In genomic region chr6:158560787-158561246, GRCh38 we compare ENCODE assay signal across 8 cellular contexts. TPM values are rescaled to one million over a fixed set of nuclear protein-coding genes. Genes with fewer than 3 reads are reported as not detected.
DNase-seq lines count a peak whose midpoint lies in the region; ATAC-seq and TF ChIP-seq lines count a peak whose summit lies in the region.

No MANE protein-coding gene starts in this region.

- H3K4me3 ChIP-seq in NT2/D1 (ENCODE audit: insufficient read length, low read depth) (peak overlapping the region; percentile 63), mesendoderm (ENCODE audit: low read length) (peak overlapping the region; percentile 71), uterus (peak overlapping the region; percentile 90 to 95)

- H3K36me3 ChIP-seq in NT2/D1 (ENCODE audit: insufficient read depth, insufficient read length, low read length) (peaks cover 24% of the 10 kb centered on the region), mesendoderm (ENCODE audit: control insufficient read depth, insufficient read depth, low read length) (no peaks in the 10 kb centered on the region), uterus (no peaks in the 10 kb centered on the region)

- H3K79me1 ChIP-seq in mesendoderm (ENCODE audit: low read length), result peaks cover 28% of the 10 kb centered on the region

- no CpG with 5 or more reads among the region's 21 CpGs for WGBS in mesendoderm (ENCODE audit: extremely low coverage, insufficient coverage, low lambda C conversion rate)

- H3K18ac ChIP-seq in mesendoderm (ENCODE audit: low read length), result peak overlapping the region; percentile 91

- no peak overlapping the region for H3K23ac ChIP-seq in mesendoderm (ENCODE audit: low read length)

- no peak for TF ChIP-seq POLR2A in uterus (IDR thresholded peaks at IDR 0.05)

- no peak overlapping the region for H2BK5ac ChIP-seq in mesendoderm (ENCODE audit: low read length)

- H3K4ac ChIP-seq in mesendoderm (ENCODE audit: low read depth, low read length), result no peak overlapping the region

- DNase-seq in NCI-H82 (lab: John Stamatoyannopoulos, UW) (peak; percentile 54), NCI-H82 treated with DMSO at 0.1 percent for 48 hours (lab: John Stamatoyannopoulos, UW; ENCODE audit: unreplicated experiment) (no peak), NT2/D1 (ENCODE audit: low read depth, low spot score) (no peak), chondrocyte (ENCODE audit: low spot score) (no peak), mesendoderm (no peak), uterus (no peak)

- no peak overlapping the region for H2AK5ac ChIP-seq in mesendoderm (ENCODE audit: low read length)

- H3K27me3 Mint-ChIP-seq in chondrocyte (ENCODE audit: low read depth), result no peaks in the 10 kb centered on the region

- H3K4me1 ChIP-seq in NT2/D1 (ENCODE audit: insufficient read depth, insufficient read length), result peaks cover 6% of the 10 kb centered on the region
- peaks cover 2% of the 10 kb centered on the region for H3K4me1 ChIP-seq in mesendoderm (ENCODE audit: control insufficient read depth, low read depth, low read length)
- peaks cover 0 to 7% of the 10 kb centered on the region in 2 donors for H3K4me1 ChIP-seq in uterus

- ATAC-seq in GM21529 (IDR thresholded peaks at IDR 0.05; ENCODE audit: unreplicated experiment) (no peak), GM21717 (IDR thresholded peaks at IDR 0.05; ENCODE audit: unreplicated experiment) (no peak)

- peak overlapping the region; percentile 88 for H3K56ac ChIP-seq in mesendoderm (ENCODE audit: low read length)

- H3K9me3 Mint-ChIP-seq in chondrocyte (ENCODE audit: low read depth), result no peaks in the 10 kb centered on the region

- H3K9me3 ChIP-seq in NT2/D1 (ENCODE audit: insufficient read depth, low read length), result no peaks in the 10 kb centered on the region
- no peaks in the 10 kb centered on the region for H3K9me3 ChIP-seq in uterus

- peaks cover 47% of the 10 kb centered on the region for H3K79me2 ChIP-seq in mesendoderm (ENCODE audit: control insufficient read depth, insufficient read depth, low read length)

- peak overlapping the region; percentile 89 for H3K27ac Mint-ChIP-seq in chondrocyte (ENCODE audit: unreplicated experiment)

- intact Hi-C loops in uterus (cut with DNase I; ENCODE audit: low total_unique reads), result no loop called here

- H4K8ac ChIP-seq in mesendoderm (ENCODE audit: low read depth, low read length), result no peak overlapping the region

- H3K4me3 Mint-ChIP-seq in chondrocyte (ENCODE audit: unreplicated experiment), result peak overlapping the region; percentile 98

- peak overlapping the region; percentile 89 for H3K4me2 ChIP-seq in mesendoderm (ENCODE audit: low read length)

- H2BK120ac ChIP-seq in mesendoderm (ENCODE audit: low read depth, low read length), result no peak overlapping the region

- H3K27ac ChIP-seq in mesendoderm (ENCODE audit: low read depth, low read length) (no peak overlapping the region), uterus (peak overlapping the region in 1 of 2 donors; percentile 85)

- H4K5ac ChIP-seq in mesendoderm (ENCODE audit: low read length), result no peak overlapping the region

- peaks cover 32% of the 10 kb centered on the region for H3K4me1 Mint-ChIP-seq in chondrocyte (ENCODE audit: low read depth)

- H3K9ac ChIP-seq in NT2/D1 (ENCODE audit: insufficient read length, low read depth) (peak overlapping the region; percentile 93), mesendoderm (ENCODE audit: low read length) (peak overlapping the region; percentile 84)

- H3K36me3 Mint-ChIP-seq in chondrocyte (ENCODE audit: low read depth), result no peaks in the 10 kb centered on the region

- H3K27me3 ChIP-seq in NT2/D1 (ENCODE audit: insufficient read depth, insufficient read length), result no peaks in the 10 kb centered on the region
- no peaks in the 10 kb centered on the region for H3K27me3 ChIP-seq in mesendoderm (ENCODE audit: insufficient read depth, low read length, poor library complexity)
- H3K27me3 ChIP-seq in uterus, result no peaks in the 10 kb centered on the region

- TF ChIP-seq CTCF in chondrocyte (IDR thresholded peaks at IDR 0.05), result no peak
- TF ChIP-seq CTCF in uterus (IDR thresholded peaks at IDR 0.05), result no peak

- H2BK15ac ChIP-seq in mesendoderm (replicated peaks; ENCODE audit: low read depth), result no peak overlapping the region

RNA-seq across cellular contexts. Expression of gene TMEM181, which starts 0.9 kb away (rescaled TPM):
- total RNA-seq in chondrocyte (39.0 to 42.2 TPM (median 41.6 TPM) in 3 replicates), uterus (10 to 100 TPM; 17.6 to 36.6 (median 28.8) TPM)
- 9.1 TPM for polyA plus RNA-seq in mesendoderm (2013, experiment 1 of 2)
- 9.0 TPM for polyA plus RNA-seq in mesendoderm (2013, experiment 2 of 2)
